In genomic region chr11:76210920-76211851, GRCh38 we compare ENCODE assay signal across 8 cellular contexts. TPM values are rescaled to one million over a fixed set of nuclear protein-coding genes. Genes with fewer than 3 reads are reported as not detected.
DNase-seq lines count a peak whose midpoint lies in the region; ATAC-seq and TF ChIP-seq lines count a peak whose summit lies in the region.

No MANE protein-coding gene starts in this region.

- intact Hi-C loops in activated CD8-positive, alpha-beta T cell treated with anti-CD3 and anti-CD28 coated beads for 36 hours (cut with micrococcal nuclease), result no loop called here

- no peaks in the 10 kb centered on the region for H3K9me3 ChIP-seq in ES-I3 (ENCODE audit: control insufficient read depth, insufficient read depth, low read length)

- no peak for ATAC-seq in activated CD8-positive, alpha-beta T cell treated with anti-CD3 and anti-CD28 coated beads for 36 hours
- ATAC-seq in GM18517 (IDR thresholded peaks at IDR 0.05; ENCODE audit: unreplicated experiment) (no peak), GM19324 (IDR thresholded peaks at IDR 0.05; ENCODE audit: low FRiP score, unreplicated experiment) (no peak)

- H3K27me3 Mint-ChIP-seq in activated CD8-positive, alpha-beta T cell treated with anti-CD3 and anti-CD28 coated beads for 36 hours, result peaks cover 30% of the 10 kb centered on the region

- CTCF ChIA-PET in activated CD8-positive, alpha-beta T cell treated with anti-CD3 and anti-CD28 coated beads for 36 hours (lab: Charles Lee), result interaction anchor here (4.7 to 6.5 kb wide), 3 partner anchors 23 to 109 kb away, joined by 88 to 214 read pairs (median 128); no protein-coding TSS in a partner anchor

- no peak for TF ChIP-seq CTCF in activated CD8-positive, alpha-beta T cell treated with anti-CD3 and anti-CD28 coated beads for 36 hours (IDR thresholded peaks at IDR 0.05)

- H3K9ac ChIP-seq in ES-I3 (ENCODE audit: low read depth, low read length), result peak overlapping the region; percentile 67; the same call in 1 of the 2 replicates

- H3K36me3 Mint-ChIP-seq in activated CD8-positive, alpha-beta T cell treated with anti-CD3 and anti-CD28 coated beads for 36 hours (ENCODE audit: low read depth), result no peaks in the 10 kb centered on the region

- no peaks in the 10 kb centered on the region for H3K9me3 Mint-ChIP-seq in activated CD8-positive, alpha-beta T cell treated with anti-CD3 and anti-CD28 coated beads for 36 hours

- H3K4me1 Mint-ChIP-seq in activated CD8-positive, alpha-beta T cell treated with anti-CD3 and anti-CD28 coated beads for 36 hours (ENCODE audit: low read depth), result peaks cover 8% of the 10 kb centered on the region

- POLR2A ChIA-PET in activated CD8-positive, alpha-beta T cell treated with anti-CD3 and anti-CD28 coated beads for 36 hours (lab: Charles Lee), result interaction anchor here (1.7 to 5.9 kb wide), 2 partner anchors 14 to 24 kb away, joined by 4 to 39 read pairs; no protein-coding TSS in a partner anchor

- H3K27ac Mint-ChIP-seq in activated CD8-positive, alpha-beta T cell treated with anti-CD3 and anti-CD28 coated beads for 36 hours, result no peak overlapping the region

- H3K36me3 ChIP-seq in ES-I3 (ENCODE audit: insufficient read depth, low read length), result no peaks in the 10 kb centered on the region

- no peak for DNase-seq in activated CD8-positive, alpha-beta T cell treated with anti-CD3 and anti-CD28 coated beads for 36 hours
- DNase-seq in skeletal muscle cell (ENCODE audit: low read depth), result no peak
- DNase-seq in DMS114 treated with DMSO at 0.1 percent for 48 hours (lab: John Stamatoyannopoulos, UW; ENCODE audit: unreplicated experiment), result no peak
- no peak for DNase-seq in NCI-H2196 (lab: John Stamatoyannopoulos, UW; ENCODE audit: unreplicated experiment)

- H3K4me1 ChIP-seq in ES-I3 (ENCODE audit: insufficient read depth, low read length), result no peaks in the 10 kb centered on the region; the same call in 1 of the 2 replicates

- H3K4me3 ChIP-seq in iPS-11a (ENCODE audit: low read depth, low read length), result peak overlapping the region; percentile 35
- H3K4me3 ChIP-seq in skeletal muscle cell (ENCODE audit: low read depth, low read length), result peak overlapping the region; percentile 47

- peak overlapping the region; percentile 24 for H3K4me3 Mint-ChIP-seq in activated CD8-positive, alpha-beta T cell treated with anti-CD3 and anti-CD28 coated beads for 36 hours

RNA-seq across cellular contexts. Expression of gene WNT11, which starts 4.9 kb away (rescaled TPM):
- total RNA-seq in activated CD8-positive, alpha-beta T cell treated with anti-CD3 and anti-CD28 coated beads for 36 hours, result under 1 TPM; 0.32 to 0.43 TPM
